In the genomic region with DNA sequence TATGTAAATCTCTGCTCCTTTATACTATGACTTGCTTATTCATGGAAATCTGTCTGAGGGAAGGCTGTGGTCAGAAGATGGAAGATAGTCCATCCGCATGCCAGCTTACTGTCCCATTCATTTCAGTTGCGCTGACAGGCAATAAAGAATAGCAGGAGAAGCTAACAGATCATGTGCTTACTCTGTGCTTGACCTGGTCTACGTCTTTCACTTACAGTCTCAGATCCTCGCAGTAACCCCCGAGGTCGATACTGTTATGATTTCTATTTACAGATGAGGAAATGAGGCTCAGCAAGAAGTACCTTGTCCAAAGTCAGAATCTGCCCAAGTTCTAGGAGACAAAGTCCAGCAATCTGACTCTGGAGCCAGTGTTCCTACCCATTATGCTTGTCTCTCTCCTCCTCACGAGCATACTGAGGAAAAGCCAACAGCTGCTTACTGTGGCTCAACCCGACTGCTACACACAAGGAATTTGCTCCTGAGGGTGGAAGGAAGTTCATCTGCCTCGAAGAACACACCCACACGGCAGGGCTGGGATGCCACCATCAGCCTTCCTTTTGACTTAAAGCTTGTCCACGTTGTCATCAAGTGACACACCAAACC, we compare ENCODE assay signal across 16 cellular contexts.
DNase-seq lines count a peak whose midpoint lies in the region; ATAC-seq lines count a peak whose summit lies in the region.
"Had no signal": no experiment of that assay in that cellular context is flagged by ENCODE, and none has a peak within 500 bp of the region (broad histone marks: within the 10 kb centered on the region; RNA-seq: fewer than 3 reads in every experiment).

No MANE protein-coding gene starts in this region.

- no peaks in the 10 kb centered on the region for H3K36me3 Mint-ChIP-seq in activated naive CD4-positive, alpha-beta T cell treated with anti-CD3 and anti-CD28 coated beads for 36 hours (ENCODE audit: low read depth)
- H3K36me3 Mint-ChIP-seq: CD4-positive, CD25-positive, alpha-beta regulatory T cell had no signal

- no peaks in the 10 kb centered on the region for H3K27me3 ChIP-seq in skeletal muscle satellite cell (ENCODE audit: control insufficient read depth, insufficient read depth, low read length)

- H3K27ac Mint-ChIP-seq in activated naive CD4-positive, alpha-beta T cell treated with anti-CD3 and anti-CD28 coated beads for 36 hours: no peak overlapping the region
- H3K27ac Mint-ChIP-seq: activated CD4-positive, alpha-beta T cell treated with anti-CD3 and anti-CD28 coated beads, Interleukin-2, amount 10 ng/mL, durations not matched to agents 24 days and 14 days; CD4-positive, CD25-positive, alpha-beta regulatory T cell had no signal

- H3K4me3 Mint-ChIP-seq in activated naive CD4-positive, alpha-beta T cell treated with anti-CD3 and anti-CD28 coated beads for 36 hours: no peak overlapping the region
- H3K4me3 Mint-ChIP-seq: activated CD4-positive, alpha-beta T cell treated with anti-CD3 and anti-CD28 coated beads, Interleukin-2, amount 10 ng/mL, durations not matched to agents 24 days and 14 days; CD4-positive, CD25-positive, alpha-beta regulatory T cell had no signal

- intact Hi-C loops in posterior vena cava (cut with DNase I): no loop called here
- intact Hi-C loops in activated naive CD4-positive, alpha-beta T cell treated with anti-CD3 and anti-CD28 coated beads for 36 hours (cut with micrococcal nuclease): no loop called here

- DNase-seq in HCEC 1CT (peak; percentile 20), SW480 (ENCODE audit: low spot score) (peak; percentile 17), glomerular visceral epithelial cell (ENCODE audit: extremely low spot score) (peak; percentile 13), posterior vena cava (ENCODE audit: low spot score) (no peak)
- no peak for DNase-seq in activated CD8-positive, alpha-beta memory T cell treated with anti-CD3 and anti-CD28 coated beads for 24 hours
- no peak for DNase-seq in activated naive CD4-positive, alpha-beta T cell treated with anti-CD3 and anti-CD28 coated beads for 36 hours
- DNase-seq: activated CD4-positive, alpha-beta T cell treated with anti-CD3 and anti-CD28 coated beads, Interleukin-2, amount 10 ng/mL, durations not matched to agents 24 days and 14 days; activated effector memory CD4-positive, alpha-beta T cell treated with Interleukin-2 at 50 U/mL for 16 hours; CD4-positive, CD25-positive, alpha-beta regulatory T cell; islet precursor cell; MV-4-11; NCI-H510A treated with DMSO at 0.1 percent for 48 hours; nucleus accumbens; stimulated activated naive CD8-positive, alpha-beta T cell treated with anti-CD3 and anti-CD28 coated beads, Interleukin-15, Interleukin-2, amounts not matched to agents 100 U/mL and 50 U/mL, for 24 hours had no signal

- no peaks in the 10 kb centered on the region for H3K4me1 Mint-ChIP-seq in activated naive CD4-positive, alpha-beta T cell treated with anti-CD3 and anti-CD28 coated beads for 36 hours (ENCODE audit: low read depth)
- H3K4me1 Mint-ChIP-seq: activated CD4-positive, alpha-beta T cell treated with anti-CD3 and anti-CD28 coated beads, Interleukin-2, amount 10 ng/mL, durations not matched to agents 24 days and 14 days; CD4-positive, CD25-positive, alpha-beta regulatory T cell had no signal

- no peaks in the 10 kb centered on the region for H3K9me3 Mint-ChIP-seq in activated naive CD4-positive, alpha-beta T cell treated with anti-CD3 and anti-CD28 coated beads for 36 hours
- H3K9me3 Mint-ChIP-seq: activated CD4-positive, alpha-beta T cell treated with anti-CD3 and anti-CD28 coated beads, Interleukin-2, amount 10 ng/mL, durations not matched to agents 24 days and 14 days had no signal

- H3K36me3 ChIP-seq in skeletal muscle satellite cell (ENCODE audit: insufficient read depth, low read length): no peaks in the 10 kb centered on the region

- no peaks in the 10 kb centered on the region for H3K9me3 ChIP-seq in skeletal muscle satellite cell (replicated peaks; ENCODE audit: low read length)

- no peak for ATAC-seq in GM21723 (IDR thresholded peaks at IDR 0.05; ENCODE audit: unreplicated experiment)
- ATAC-seq: stimulated activated naive CD8-positive, alpha-beta T cell treated with anti-CD3 and anti-CD28 coated beads, Interleukin-15, Interleukin-2, amounts not matched to agents 100 U/mL and 50 U/mL, for 24 hours had no signal

- H3K4me2 ChIP-seq in skeletal muscle satellite cell (ENCODE audit: low read length): peak overlapping the region; percentile 66

- H3K4me1 ChIP-seq in skeletal muscle satellite cell (ENCODE audit: control insufficient read depth, insufficient read depth, low read length): peaks cover 9% of the 10 kb centered on the region

- peak overlapping the region; percentile 48 for H3K4me3 ChIP-seq in skeletal muscle satellite cell (ENCODE audit: low read length)

- CTCF ChIA-PET in activated naive CD4-positive, alpha-beta T cell treated with anti-CD3 and anti-CD28 coated beads for 36 hours (lab: Charles Lee): no interaction called here

- peaks cover 24% of the 10 kb centered on the region for H3K27me3 Mint-ChIP-seq in activated naive CD4-positive, alpha-beta T cell treated with anti-CD3 and anti-CD28 coated beads for 36 hours (ENCODE audit: low read depth)

- no peak overlapping the region for H3K9ac ChIP-seq in skeletal muscle satellite cell (ENCODE audit: low read depth, low read length)

Comparison
In these comparisons a context has a peak if more than half of its experiments do, and no peak if none do; other contexts are left out.
1. DNase-seq: peak in HCEC 1CT (single experiment), SW480 (single experiment) and glomerular visceral epithelial cell (single experiment); none in activated CD8-positive, alpha-beta memory T cell treated with anti-CD3 and anti-CD28 coated beads for 24 hours (single experiment), posterior vena cava (single experiment) and activated naive CD4-positive, alpha-beta T cell treated with anti-CD3 and anti-CD28 coated beads for 36 hours (single experiment).